ENCODE assay signal across 8 cellular contexts in the genomic region with DNA sequence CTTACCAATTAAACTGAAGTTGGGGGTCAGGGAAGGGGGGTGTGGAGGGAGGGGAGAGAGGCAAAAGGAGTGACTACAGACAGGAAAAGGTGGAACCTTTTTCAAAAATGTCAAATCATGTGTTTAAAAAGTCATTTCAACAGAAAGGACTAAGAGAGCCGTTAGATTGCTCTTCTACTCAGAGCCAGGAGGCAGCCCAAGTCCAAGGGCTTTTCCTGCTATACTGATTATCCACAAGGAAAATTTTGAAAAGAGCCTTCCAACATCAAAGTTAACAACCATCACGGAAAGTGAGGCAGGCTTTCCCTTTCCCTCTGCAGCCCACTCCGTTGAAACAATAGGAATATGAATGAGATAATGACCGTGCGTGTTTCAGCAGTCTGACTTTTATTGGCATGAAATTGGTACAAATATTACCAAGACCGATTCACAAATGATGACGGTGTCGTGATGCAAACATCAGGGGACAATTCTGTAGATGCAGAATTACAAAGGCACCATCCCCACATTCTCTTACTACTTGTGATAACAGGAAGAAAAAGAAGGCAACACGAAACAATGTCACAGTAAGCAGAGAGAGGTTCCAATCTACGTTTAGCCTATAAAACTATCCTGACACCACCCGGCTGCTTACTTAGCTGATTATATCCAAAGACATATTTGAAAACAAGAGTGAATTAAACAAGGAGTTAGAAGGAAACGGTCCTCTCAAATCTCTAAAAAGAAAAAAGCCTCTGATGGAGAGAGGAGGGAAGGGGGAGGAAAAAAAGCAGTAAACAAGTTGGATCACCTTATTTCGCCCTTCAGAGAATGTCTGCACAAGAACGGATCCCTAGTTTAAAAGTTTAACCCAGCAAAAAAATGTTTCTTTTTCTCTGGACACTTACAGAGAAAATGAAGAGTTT.
DNase-seq lines count a peak whose midpoint lies in the region; ATAC-seq lines count a peak whose summit lies in the region.

No MANE protein-coding gene starts in this region.

- no peaks in the 10 kb centered on the region for H3K27me3 ChIP-seq in iPS-15b (ENCODE audit: control insufficient read depth, insufficient read depth, low read length)
- no peaks in the 10 kb centered on the region for H3K27me3 ChIP-seq in skeletal muscle satellite cell (ENCODE audit: control insufficient read depth, insufficient read depth, low read length)

- H3K4me1 ChIP-seq in iPS-15b (ENCODE audit: control insufficient read depth, insufficient read depth, low read length): peaks cover 48% of the 10 kb centered on the region
- peaks cover 40% of the 10 kb centered on the region for H3K4me1 ChIP-seq in skeletal muscle satellite cell (ENCODE audit: control insufficient read depth, insufficient read depth, low read length)

- no peaks in the 10 kb centered on the region for H3K9me3 ChIP-seq in iPS-15b (ENCODE audit: control insufficient read depth, insufficient read depth, low read length)
- H3K9me3 ChIP-seq in skeletal muscle satellite cell (replicated peaks; ENCODE audit: low read length): no peaks in the 10 kb centered on the region

- H3K4me2 ChIP-seq in skeletal muscle satellite cell (ENCODE audit: low read length): peak overlapping the region; percentile 85

- DNase-seq in GM04503 (ENCODE audit: low read depth) (peak; percentile 24), NAMALWA (ENCODE audit: low spot score) (peak; percentile 66), amniotic stem cell (lab: John Stamatoyannopoulos, UW) (peak; percentile 19), DMS153 (lab: John Stamatoyannopoulos, UW) (no peak), NCI-H524 (lab: John Stamatoyannopoulos, UW) (no peak)

- no peaks in the 10 kb centered on the region for H3K36me3 ChIP-seq in iPS-15b (ENCODE audit: control insufficient read depth, insufficient read depth, low read length)
- H3K36me3 ChIP-seq in skeletal muscle satellite cell (ENCODE audit: insufficient read depth, low read length): no peaks in the 10 kb centered on the region

- no peak overlapping the region for H3K9ac ChIP-seq in iPS-15b (ENCODE audit: low read depth, low read length)
- H3K9ac ChIP-seq in skeletal muscle satellite cell (ENCODE audit: low read depth, low read length): peak overlapping the region; percentile 93

- H3K4me3 ChIP-seq in iPS-15b (ENCODE audit: low read depth, low read length) (peak overlapping the region; percentile 0), skeletal muscle satellite cell (ENCODE audit: low read length) (peak overlapping the region; percentile 73)

- ATAC-seq in GM18517 (IDR thresholded peaks at IDR 0.05; ENCODE audit: unreplicated experiment): no peak

Comparison
In these comparisons a context has a peak if more than half of its experiments do, and no peak if none do; other contexts are left out.
1. DNase-seq: peak in GM04503 (single experiment), NAMALWA (single experiment) and amniotic stem cell (single experiment); none in DMS153 (single experiment) and NCI-H524 (0 of 2).